ENCODE assay signal across 31 cellular contexts in genomic region chr1:238752332-238752731, GRCh38.
"Had no signal": no experiment of that assay in that cellular context is flagged by ENCODE, and none has a peak within 500 bp of the region (broad histone marks: within the 10 kb centered on the region; RNA-seq: fewer than 3 reads in every experiment).

No MANE protein-coding gene starts in this region.

- H3K27ac ChIP-seq: colonic mucosa, neutrophil, ovary, prostate gland, upper lobe of left lung, vagina, VCaP had no signal

- H3K27me3 Mint-ChIP-seq: activated CD4-positive, alpha-beta memory T cell treated with anti-CD3 and anti-CD28 coated beads for 36 hours; activated T-cell treated with anti-CD3 and anti-CD28 coated beads, Interleukin-2, amount 50 U/mL, for 24 hours; effector memory CD8-positive, alpha-beta T cell; stimulated activated memory B cell treated with anti-CD40 and anti-IgM and Interleukin-4, amounts not matched to agents 10 μg/mL and 1 μg/mL and 100 μg/mL, for 72 hours; stimulated activated naive CD8-positive, alpha-beta T cell treated with anti-CD3 and anti-CD28 coated beads, Interleukin-15, amount 100 ng/mL, for 72 hours had no signal

- H3K36me3 ChIP-seq: colonic mucosa, neutrophil, ovary, prostate gland, upper lobe of left lung, vagina had no signal

- H3K27me3 ChIP-seq: colonic mucosa, neutrophil, ovary, upper lobe of left lung, vagina had no signal

- H3K9me3 Mint-ChIP-seq: nephron had no signal

- H3K4me3 Mint-ChIP-seq: activated CD4-positive, alpha-beta memory T cell treated with anti-CD3 and anti-CD28 coated beads for 36 hours; activated T-cell treated with anti-CD3 and anti-CD28 coated beads, Interleukin-2, amount 50 U/mL, for 24 hours; effector memory CD8-positive, alpha-beta T cell; nephron; stimulated activated memory B cell treated with anti-CD40 and anti-IgM and Interleukin-4, amounts not matched to agents 10 μg/mL and 1 μg/mL and 100 μg/mL, for 72 hours; stimulated activated naive CD8-positive, alpha-beta T cell treated with anti-CD3 and anti-CD28 coated beads, Interleukin-15, amount 100 ng/mL, for 72 hours had no signal

- H3K36me3 Mint-ChIP-seq: activated CD4-positive, alpha-beta memory T cell treated with anti-CD3 and anti-CD28 coated beads for 36 hours; stimulated activated memory B cell treated with anti-CD40 and anti-IgM and Interleukin-4, amounts not matched to agents 10 μg/mL and 1 μg/mL and 100 μg/mL, for 72 hours had no signal

- H3K4me3 ChIP-seq: colonic mucosa, ovary, prostate gland, upper lobe of left lung, vagina had no signal

- H3K9me3 ChIP-seq: colonic mucosa, neutrophil, ovary, prostate gland, upper lobe of left lung, vagina had no signal

- DNase-seq: activated CD4-positive, alpha-beta memory T cell treated with anti-CD3 and anti-CD28 coated beads for 36 hours; activated CD4-positive, alpha-beta T cell treated with anti-CD3 and anti-CD28 coated beads for 48 hours; activated CD8-positive, alpha-beta memory T cell treated with anti-CD3 and anti-CD28 coated beads, Interleukin-2, amount 50 U/mL, for 48 hours; activated gamma-delta T cell treated with Interleukin-2 at 50 U/mL for 16 hours; activated naive CD4-positive, alpha-beta T cell treated with anti-CD3 and anti-CD28 coated beads, Interleukin-2, amount 50 U/mL, for 16 hours; activated T-cell treated with anti-CD3 and anti-CD28 coated beads, Interleukin-2, amount 50 U/mL, for 24 hours; amygdala; colonic mucosa; effector memory CD8-positive, alpha-beta T cell; erythroblast; foreskin fibroblast; head of caudate nucleus; hippocampal formation; kidney; left colon; mammary epithelial cell; ovary; retina; small intestine; stimulated activated CD4-positive, alpha-beta T cell treated with anti-CD3 and anti-CD28 coated beads, Interleukin-4, amount 100 ng/mL, for 4 hours; stimulated activated CD8-positive, alpha-beta memory T cell treated with anti-CD3 and anti-CD28 coated beads, Interleukin-4, amount 100 ng/mL, for 48 hours; stimulated activated naive CD8-positive, alpha-beta T cell treated with anti-CD3 and anti-CD28 coated beads, Interleukin-15, amount 100 ng/mL, for 72 hours; substantia nigra; upper lobe of left lung had no signal

- H3K4me1 ChIP-seq: colonic mucosa, prostate gland, upper lobe of left lung, vagina had no signal

- H3K4me1 Mint-ChIP-seq: stimulated activated memory B cell treated with anti-CD40 and anti-IgM and Interleukin-4, amounts not matched to agents 10 μg/mL and 1 μg/mL and 100 μg/mL, for 72 hours; stimulated activated naive CD8-positive, alpha-beta T cell treated with anti-CD3 and anti-CD28 coated beads, Interleukin-15, amount 100 ng/mL, for 72 hours had no signal

- FAIRE-seq: bronchial epithelial cell, kidney, small intestine had no signal

- H3K27ac Mint-ChIP-seq: activated CD4-positive, alpha-beta memory T cell treated with anti-CD3 and anti-CD28 coated beads for 36 hours; activated T-cell treated with anti-CD3 and anti-CD28 coated beads, Interleukin-2, amount 50 U/mL, for 24 hours; effector memory CD8-positive, alpha-beta T cell; nephron; stimulated activated memory B cell treated with anti-CD40 and anti-IgM and Interleukin-4, amounts not matched to agents 10 μg/mL and 1 μg/mL and 100 μg/mL, for 72 hours; stimulated activated naive CD8-positive, alpha-beta T cell treated with anti-CD3 and anti-CD28 coated beads, Interleukin-15, amount 100 ng/mL, for 72 hours had no signal
